Comparison of ENCODE assay signal across 22 cellular contexts in the genomic region with DNA sequence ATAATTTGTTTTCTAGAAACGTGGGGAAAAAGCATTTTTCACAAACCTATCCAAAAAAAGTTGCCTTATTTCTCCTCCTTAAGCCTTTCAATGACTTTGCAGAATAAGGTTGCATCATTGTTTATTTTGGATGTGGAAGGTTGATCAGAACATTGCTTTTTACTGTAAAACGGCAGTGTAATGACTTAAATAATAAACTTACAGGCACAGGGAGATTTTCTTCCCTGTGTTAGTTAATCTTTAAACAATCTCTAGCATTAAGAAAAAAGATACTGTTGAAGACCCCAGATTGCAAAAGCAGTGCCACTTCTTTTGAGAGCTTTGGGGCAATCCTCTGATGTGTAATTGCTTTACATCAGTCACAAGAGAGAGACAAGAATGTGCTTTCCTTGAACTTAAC.
A peak's percentile ranks its signal among the peaks of the same experiment; 100 is the strongest.
DNase-seq lines count a peak whose midpoint lies in the region; ATAC-seq, FAIRE-seq and TF ChIP-seq lines count a peak whose summit lies in the region.
"Had no signal": no experiment of that assay in that cellular context is flagged by ENCODE, and none has a peak within 500 bp of the region (broad histone marks: within the 10 kb centered on the region; RNA-seq: fewer than 3 reads in every experiment).

No MANE protein-coding gene starts in this region.

- no peak overlapping the region for H2AFZ ChIP-seq in K562 (ENCODE audit: low read depth, low read length)

- TF ChIP-seq POLR2A in K562 (conservative IDR thresholded peaks at IDR 0.05) = no peak

- H3K27ac ChIP-seq in K562 (ENCODE audit: extremely low read depth, low read depth, low read length) = peak overlapping the region; percentile 8; the same call in 1 of the 3 replicates
- H3K27ac ChIP-seq: esophagus muscularis mucosa, heart left ventricle, left lung, right lobe of liver, SJSA1, suprapubic skin, uterus had no signal

- intact Hi-C loops in K562 (cut with micrococcal nuclease) = no loop called here

- H3K4me2 ChIP-seq in K562 (ENCODE audit: insufficient read depth, low read length) = no peak overlapping the region; the same call in 1 of the 2 replicates

- TF ChIP-seq RAD21 in K562 (CRISPR knock-in tag; conservative IDR thresholded peaks at IDR 0.05 in 1 of 2, IDR thresholded peaks at IDR 0.05 in 1 of 2) = no peak

- FAIRE-seq in K562 (lab: Jason Lieb, UNC) = no peak

- H3K27me3 ChIP-seq in K562 (ENCODE audit: control insufficient read depth in 2 of 2, insufficient read depth in 2 of 2, low read length in 2 of 2) = no peaks in the 10 kb centered on the region
- H3K27me3 ChIP-seq: esophagus muscularis mucosa, heart left ventricle, left lung, right lobe of liver, SJSA1, suprapubic skin, uterus had no signal

- H3K4me3 ChIP-seq in K562 = no peak overlapping the region
- H3K4me3 ChIP-seq: esophagus muscularis mucosa, heart left ventricle, left lung, right lobe of liver, SJSA1, suprapubic skin, uterus had no signal

- H3K9me1 ChIP-seq in K562 (ENCODE audit: control insufficient read depth, insufficient read depth, low read length) = no peaks in the 10 kb centered on the region

- POLR2A ChIA-PET in K562 (lab: Yijun Ruan, JAX) = no interaction called here

- CTCF ChIA-PET in K562 (lab: Yijun Ruan, JAX; ENCODE audit: low intra/inter-chr PET ratio) = no interaction called here

- 0 out of 2 replicates have a peak, but pooled peaks have one; percentile 22 for TF ChIP-seq EP300 in K562 (IDR thresholded peaks at IDR 0.05; ENCODE audit: low read length)

- DNase-seq in H4 (ENCODE audit: low spot score) (peak; percentile 27), K562 (ENCODE audit: extremely low read depth in 1 of 4, low spot score in 3 of 4) (no peak), fibroblast of the conjunctiva (ENCODE audit: low read depth) (peak; percentile 39), stromal cell of bone marrow (ENCODE audit: low read depth) (peak; percentile 34)
- DNase-seq: activated CD4-positive, alpha-beta T cell treated with anti-CD3 and anti-CD28 coated beads, Interleukin-2, amount 10 ng/mL, durations not matched to agents 24 days and 14 days; DMS79; effector memory CD8-positive, alpha-beta T cell; heart left ventricle; left lung; midbrain; natural killer cell; NCI-H446 treated with DMSO at 0.1 percent for 48 hours; NK-92 treated with Interleukin-12 subunit alpha and Interleukin-12 subunit beta, amount 100 ng/mL, for 24 hours; right lobe of liver; T-helper 2 cell; uterus had no signal

- H3K4me1 ChIP-seq in K562 (replicated peaks in 1 of 2; ENCODE audit: control insufficient read depth in 2 of 2, insufficient read depth in 2 of 2, low read length in 2 of 2) = no peaks in the 10 kb centered on the region; a peak in 2 of 5 replicates
- H3K4me1 ChIP-seq: esophagus muscularis mucosa, heart left ventricle, left lung, suprapubic skin, uterus had no signal

- BruUV-seq in K562 (replicated peaks; lab: Mats Ljungman, UMichigan) = no TSS peak

- peaks cover 17% of the 10 kb centered on the region; the same call in 2 of the 3 replicates for H3K36me3 ChIP-seq in K562 (ENCODE audit: control insufficient read depth, insufficient read depth, low read length)
- H3K36me3 ChIP-seq: esophagus muscularis mucosa, heart left ventricle, left lung, right lobe of liver, SJSA1, suprapubic skin, uterus had no signal

- WGBS in K562 (ENCODE audit: insufficient coverage, low coverage, missing lambda C conversion rate) = 19% methylated on average over 2 of the region's 2 CpGs

- H3K9me3 ChIP-seq in K562 (replicated peaks; ENCODE audit: control insufficient read depth, insufficient read depth, low read depth, low read length) = no peaks in the 10 kb centered on the region
- H3K9me3 ChIP-seq: esophagus muscularis mucosa, heart left ventricle, left lung, right lobe of liver, SJSA1, suprapubic skin, uterus had no signal

- no peaks in the 10 kb centered on the region for H4K20me1 ChIP-seq in K562 (replicated peaks; ENCODE audit: control insufficient read depth, insufficient read depth, low read length)

- H3K9ac ChIP-seq in K562 (ENCODE audit: insufficient read depth in 1 of 2, low read depth in 2 of 2, low read length in 2 of 2) = no peak overlapping the region

- peak; percentile 65; the same call in 2 of the 3 replicates for ATAC-seq in K562
- ATAC-seq in HG03025 (IDR thresholded peaks at IDR 0.05; ENCODE audit: low FRiP score, unreplicated experiment) = no peak
- ATAC-seq in HG02840 (IDR thresholded peaks at IDR 0.05; ENCODE audit: low FRiP score, unreplicated experiment) = no peak
- ATAC-seq in GM19452 (IDR thresholded peaks at IDR 0.05; ENCODE audit: unreplicated experiment) = no peak
- ATAC-seq: effector memory CD8-positive, alpha-beta T cell; heart left ventricle; left lung; natural killer cell had no signal

- H3K79me2 ChIP-seq in K562 (ENCODE audit: control insufficient read depth, insufficient read depth, low read length) = no peaks in the 10 kb centered on the region

- in situ Hi-C loops in K562 (cut with MboI) = no loop called here

- TF ChIP-seq CTCF in K562 (IDR thresholded peaks at IDR 0.05 in 2 of 3, conservative IDR thresholded peaks at IDR 0.05 in 1 of 3; ENCODE audit: insufficient read depth in 2 of 3, low read depth in 1 of 3, low read length in 3 of 3) = no peak

TF ChIP-seq in K562, 482 proteins besides CTCF, POLR2A, EP300 and RAD21 (continues in another document):
- TF ChIP-seq IRF2 (CRISPR knock-in tag; IDR thresholded peaks at IDR 0.05) (no peak), MTA3 (IDR thresholded peaks at IDR 0.05; ENCODE audit: borderline replicate concordance) (no peak), ZEB2 (IDR thresholded peaks at IDR 0.05) (no peak), MEF2A (IDR thresholded peaks at IDR 0.05; ENCODE audit: control insufficient read depth, low read depth, low read length) (no peak), DPF2 (IDR thresholded peaks at IDR 0.05) (peak; percentile 60; the same call in 1 of the 2 replicates), KLF16 (IDR thresholded peaks at IDR 0.05) (no peak), SLC30A9 (CRISPR knock-in tag; IDR thresholded peaks at IDR 0.05) (no peak), ESRRB (CRISPR knock-in tag; IDR thresholded peaks at IDR 0.05; ENCODE audit: borderline replicate concordance) (no peak), ZSCAN32 (CRISPR knock-in tag; IDR thresholded peaks at IDR 0.05) (no peak), ZKSCAN8 (CRISPR knock-in tag; IDR thresholded peaks at IDR 0.05) (no peak), STAG1 (CRISPR knock-in tag; IDR thresholded peaks at IDR 0.05; ENCODE audit: borderline replicate concordance) (no peak), ETS2 (tag; IDR thresholded peaks at IDR 0.05; ENCODE audit: borderline replicate concordance, poor library complexity, severe bottlenecking) (no peak), RFX5 (IDR thresholded peaks at IDR 0.05; ENCODE audit: low read depth, low read length) (no peak), ZNF175 (CRISPR knock-in tag; IDR thresholded peaks at IDR 0.05; ENCODE audit: low read depth) (no peak), ZNF316 (IDR thresholded peaks at IDR 0.05) (peak; percentile 54; the same call in 1 of the 2 replicates), SMARCA4 (IDR thresholded peaks at IDR 0.05) (peak; percentile 49; the same call in 1 of the 2 replicates), ATF7 (IDR thresholded peaks at IDR 0.05) (peak; percentile 71), CBX1 (IDR thresholded peaks at IDR 0.05; ENCODE audit: low read depth) (no peak), JUND (IDR thresholded peaks at IDR 0.05; ENCODE audit: borderline replicate concordance, low read depth, low read length) (peak; percentile 57; the same call in 1 of the 2 replicates), JUND (tag; IDR thresholded peaks at IDR 0.05; ENCODE audit: borderline replicate concordance, low read depth, low read length) (peak; percentile 66; the same call in 2 of the 3 replicates), BMI1 (IDR thresholded peaks at IDR 0.05; ENCODE audit: low read length) (no peak), MCM7 (IDR thresholded peaks at IDR 0.05) (no peak)
- TF ChIP-seq, protein P1, sequence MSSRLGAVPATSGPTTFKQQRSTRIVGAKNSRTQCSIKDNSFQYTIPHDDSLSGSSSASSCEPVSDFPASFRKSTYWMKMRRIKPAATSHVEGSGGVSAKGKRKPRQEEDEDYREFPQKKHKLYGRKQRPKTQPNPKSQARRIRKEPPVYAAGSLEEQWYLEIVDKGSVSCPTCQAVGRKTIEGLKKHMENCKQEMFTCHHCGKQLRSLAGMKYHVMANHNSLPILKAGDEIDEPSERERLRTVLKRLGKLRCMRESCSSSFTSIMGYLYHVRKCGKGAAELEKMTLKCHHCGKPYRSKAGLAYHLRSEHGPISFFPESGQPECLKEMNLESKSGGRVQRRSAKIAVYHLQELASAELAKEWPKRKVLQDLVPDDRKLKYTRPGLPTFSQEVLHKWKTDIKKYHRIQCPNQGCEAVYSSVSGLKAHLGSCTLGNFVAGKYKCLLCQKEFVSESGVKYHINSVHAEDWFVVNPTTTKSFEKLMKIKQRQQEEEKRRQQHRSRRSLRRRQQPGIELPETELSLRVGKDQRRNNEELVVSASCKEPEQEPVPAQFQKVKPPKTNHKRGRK (tag; IDR thresholded peaks at IDR 0.05) = no peak
- TF ChIP-seq, protein P2, sequence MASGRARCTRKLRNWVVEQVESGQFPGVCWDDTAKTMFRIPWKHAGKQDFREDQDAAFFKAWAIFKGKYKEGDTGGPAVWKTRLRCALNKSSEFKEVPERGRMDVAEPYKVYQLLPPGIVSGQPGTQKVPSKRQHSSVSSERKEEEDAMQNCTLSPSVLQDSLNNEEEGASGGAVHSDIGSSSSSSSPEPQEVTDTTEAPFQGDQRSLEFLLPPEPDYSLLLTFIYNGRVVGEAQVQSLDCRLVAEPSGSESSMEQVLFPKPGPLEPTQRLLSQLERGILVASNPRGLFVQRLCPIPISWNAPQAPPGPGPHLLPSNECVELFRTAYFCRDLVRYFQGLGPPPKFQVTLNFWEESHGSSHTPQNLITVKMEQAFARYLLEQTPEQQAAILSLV (tag; IDR thresholded peaks at IDR 0.05) = peak; percentile 34; the same call in 1 of the 2 replicates

Comparison
In these comparisons a context has a peak if more than half of its experiments do, and no peak if none do; other contexts are left out.
1. DNase-seq: peak in H4 (single experiment), fibroblast of the conjunctiva (single experiment) and stromal cell of bone marrow (single experiment); none in K562 (0 of 4).